15 cellular contexts compared by ENCODE assay signal in the genomic region with DNA sequence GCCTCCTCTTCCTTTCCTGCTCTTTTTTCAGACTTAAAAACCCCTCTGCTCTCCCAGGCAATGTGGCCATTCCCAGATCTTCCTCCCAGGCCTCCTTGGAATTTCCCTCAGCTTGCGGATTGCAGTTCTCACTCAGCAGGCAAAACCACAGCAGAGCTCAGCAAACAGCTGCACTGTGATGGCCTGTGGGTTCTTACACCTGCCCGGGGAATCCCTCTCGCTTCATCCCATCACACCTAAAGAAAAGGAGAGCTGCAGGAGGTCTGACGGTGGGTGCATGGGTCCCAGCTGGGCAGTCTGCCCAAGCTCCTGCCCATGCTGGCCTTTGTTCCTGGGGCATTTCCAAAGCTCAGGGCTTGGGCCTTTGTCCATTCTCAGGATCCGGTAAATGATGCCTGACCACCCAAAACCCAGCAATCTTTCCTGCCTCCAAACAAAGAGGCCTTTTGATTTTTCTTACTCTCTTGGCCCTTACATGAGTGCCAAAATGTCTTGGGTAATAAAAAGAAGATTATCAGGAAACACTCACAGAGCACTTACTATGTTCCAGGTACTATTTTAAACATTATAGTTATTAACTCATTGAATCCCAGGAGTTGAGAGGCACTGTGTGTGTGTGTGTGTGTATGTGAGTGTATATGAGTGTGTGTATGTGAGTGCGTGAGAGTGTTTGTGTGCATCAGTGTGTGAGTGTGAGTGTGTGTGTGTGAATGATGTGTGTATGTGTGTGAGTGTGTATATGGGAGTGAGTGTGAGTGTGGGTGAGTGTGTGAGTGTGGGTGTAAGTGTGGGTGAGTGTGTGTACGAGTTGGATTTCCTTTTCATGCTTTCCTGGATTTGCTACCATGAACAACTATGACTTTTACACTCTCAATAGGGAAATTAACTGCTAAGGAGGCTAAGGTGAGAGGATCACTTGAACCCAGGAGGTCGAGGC.
DNase-seq lines count a peak whose midpoint lies in the region; ATAC-seq lines count a peak whose summit lies in the region.
"Had no signal": no experiment of that assay in that cellular context is flagged by ENCODE, and none has a peak within 500 bp of the region (broad histone marks: within the 10 kb centered on the region; RNA-seq: fewer than 3 reads in every experiment).

No MANE protein-coding gene starts in this region.

- no peaks in the 10 kb centered on the region for H3K36me3 Mint-ChIP-seq in activated CD4-positive, alpha-beta T cell treated with anti-CD3 and anti-CD28 coated beads for 36 hours (ENCODE audit: low read depth)

- DNase-seq in NCI-H2107 treated with DMSO at 0.1 percent for 48 hours (lab: John Stamatoyannopoulos, UW; ENCODE audit: unreplicated experiment) (peak; percentile 39), NCI-H2107 (lab: John Stamatoyannopoulos, UW) (no peak), astrocyte of the hippocampus (ENCODE audit: low read depth, low spot score) (peak; percentile 81), iPS-NIHi7 (ENCODE audit: extremely low spot score) (peak; percentile 26)
- no peak for DNase-seq in activated effector memory CD4-positive, alpha-beta T cell treated with Interleukin-2 at 50 U/mL for 16 hours
- no peak for DNase-seq in activated CD4-positive, alpha-beta T cell treated with anti-CD3 and anti-CD28 coated beads for 36 hours
- DNase-seq: HFFc6, kidney, NCI-H446, SIG-M5 had no signal

- intact Hi-C loops in activated CD4-positive, alpha-beta T cell treated with anti-CD3 and anti-CD28 coated beads for 36 hours (cut with DNase I, micrococcal nuclease): no loop called here

- no peaks in the 10 kb centered on the region for H3K9me3 ChIP-seq in subcutaneous abdominal adipose tissue (ENCODE audit: control insufficient read depth in 5 of 5, low read length in 5 of 5)

- no peak overlapping the region for H3K27ac Mint-ChIP-seq in activated CD4-positive, alpha-beta T cell treated with anti-CD3 and anti-CD28 coated beads for 36 hours
- H3K27ac Mint-ChIP-seq: HFFc6 had no signal

- H3K4me3 Mint-ChIP-seq in activated CD4-positive, alpha-beta T cell treated with anti-CD3 and anti-CD28 coated beads for 36 hours: no peak overlapping the region
- H3K4me3 Mint-ChIP-seq: central memory CD8-positive, alpha-beta T cell; HFFc6 had no signal

- H3K4me1 ChIP-seq in subcutaneous abdominal adipose tissue (ENCODE audit: control insufficient read depth in 5 of 5, insufficient read depth in 5 of 5, low read length in 5 of 5): peaks cover 0 to 42% (median 4%) of the 10 kb centered on the region in 5 donors

- H3K9ac ChIP-seq in subcutaneous abdominal adipose tissue (ENCODE audit: low read length in 5 of 5): no peak overlapping the region

- POLR2A ChIA-PET in activated CD4-positive, alpha-beta T cell treated with anti-CD3 and anti-CD28 coated beads for 36 hours (lab: Charles Lee): no interaction called here

- ATAC-seq in HG03039 (IDR thresholded peaks at IDR 0.05; ENCODE audit: unreplicated experiment): no peak
- ATAC-seq in activated CD4-positive, alpha-beta T cell treated with anti-CD3 and anti-CD28 coated beads for 36 hours: no peak

- no peak overlapping the region for H3K4me3 ChIP-seq in subcutaneous abdominal adipose tissue (ENCODE audit: low read depth in 1 of 5, low read length in 5 of 5)

- peak overlapping the region; percentile 16 for H3K27ac ChIP-seq in subcutaneous abdominal adipose tissue (ENCODE audit: low read depth, low read length)
- H3K27ac ChIP-seq: 22Rv1, WERI-Rb-1 had no signal

- peaks cover 4% of the 10 kb centered on the region for H3K27me3 Mint-ChIP-seq in activated CD4-positive, alpha-beta T cell treated with anti-CD3 and anti-CD28 coated beads for 36 hours

- CTCF ChIA-PET in activated CD4-positive, alpha-beta T cell treated with anti-CD3 and anti-CD28 coated beads for 36 hours (lab: Charles Lee): no interaction called here

- no peaks in the 10 kb centered on the region for H3K4me1 Mint-ChIP-seq in activated CD4-positive, alpha-beta T cell treated with anti-CD3 and anti-CD28 coated beads for 36 hours
- H3K4me1 Mint-ChIP-seq: central memory CD8-positive, alpha-beta T cell had no signal

- no peaks in the 10 kb centered on the region for H3K9me3 Mint-ChIP-seq in activated CD4-positive, alpha-beta T cell treated with anti-CD3 and anti-CD28 coated beads for 36 hours (ENCODE audit: low read depth)
- H3K9me3 Mint-ChIP-seq: central memory CD8-positive, alpha-beta T cell; HFFc6 had no signal

- peaks cover 0 to 4% (median 0%) of the 10 kb centered on the region in 5 donors for H3K27me3 ChIP-seq in subcutaneous abdominal adipose tissue (ENCODE audit: control insufficient read depth in 5 of 5, insufficient read depth in 4 of 5, low read length in 5 of 5)

- no peaks in the 10 kb centered on the region for H3K36me3 ChIP-seq in subcutaneous abdominal adipose tissue (ENCODE audit: control insufficient read depth in 5 of 5, insufficient read depth in 5 of 5, low read length in 5 of 5)
- H3K36me3 ChIP-seq: WERI-Rb-1 had no signal

Comparison
In these comparisons a context has a peak if more than half of its experiments do, and no peak if none do; other contexts are left out.
1. DNase-seq: peak in NCI-H2107 treated with DMSO at 0.1 percent for 48 hours (single experiment), astrocyte of the hippocampus (single experiment) and iPS-NIHi7 (single experiment); none in NCI-H2107 (single experiment), activated effector memory CD4-positive, alpha-beta T cell treated with Interleukin-2 at 50 U/mL for 16 hours (single experiment) and activated CD4-positive, alpha-beta T cell treated with anti-CD3 and anti-CD28 coated beads for 36 hours (single experiment).